In genomic region chr7:2966466-2967078, GRCh38 we compare ENCODE assay signal across 26 cellular contexts.
DNase-seq lines count a peak whose midpoint lies in the region; ATAC-seq, FAIRE-seq and TF ChIP-seq lines count a peak whose summit lies in the region.
"Had no signal": no experiment of that assay in that cellular context is flagged by ENCODE, and none has a peak within 500 bp of the region (broad histone marks: within the 10 kb centered on the region; RNA-seq: fewer than 3 reads in every experiment).

No MANE protein-coding gene starts in this region.

- no peak overlapping the region for H3K4me2 ChIP-seq in GM12878 (ENCODE audit: control insufficient read depth, insufficient read depth)
- H3K4me2 ChIP-seq: KMS-11, SK-N-SH had no signal

- no peak for TF ChIP-seq RAD21 in GM12878 (IDR thresholded peaks at IDR 0.05; ENCODE audit: insufficient read depth, low read depth, low read length)

- no peak overlapping the region for H3K4me3 ChIP-seq in CD8-positive, alpha-beta T cell (ENCODE audit: low read depth, low read length)
- no peak overlapping the region for H3K4me3 ChIP-seq in GM12878
- no peak overlapping the region for H3K4me3 ChIP-seq in sigmoid colon
- H3K4me3 ChIP-seq in prostate gland = no peak overlapping the region
- H3K4me3 ChIP-seq in mucosa of descending colon = no peak overlapping the region
- H3K4me3 ChIP-seq: ovary had no signal

- no peak for TF ChIP-seq EP300 in GM12878 (IDR thresholded peaks at IDR 0.05; ENCODE audit: borderline replicate concordance in 1 of 2, control insufficient read depth in 1 of 2, low read depth in 2 of 2, low read length in 2 of 2)
- TF ChIP-seq EP300 in sigmoid colon (IDR thresholded peaks at IDR 0.05) = no peak

- intact Hi-C loops in CD8-positive, alpha-beta T cell (cut with DNase I, micrococcal nuclease) = no loop called here
- intact Hi-C loops in GM12878 (cut with micrococcal nuclease; ENCODE audit: unreplicated experiment) (no loop called here), sigmoid colon (cut with DNase I) (no loop called here), prostate gland (cut with DNase I) (no loop called here), mucosa of descending colon (cut with DNase I, micrococcal nuclease) (no loop called here)

- no peak overlapping the region for H3K4me3 Mint-ChIP-seq in CD8-positive, alpha-beta T cell
- H3K4me3 Mint-ChIP-seq: dendritic cell treated with granulocyte-macrophage colony-stimulating factor and Interleukin-4, amounts not matched to agents 40 ng/mL and 50 ng/mL, for 4 days; mesothelial cell of epicardium; natural killer cell treated with Interleukin-12 subunit alpha and Interleukin-12 subunit beta and Interleukin-15 and Interleukin-18, amount 100 ng/mL, for 72 hours had no signal

- no peak for FAIRE-seq in GM12878 (lab: Jason Lieb, UNC)
- FAIRE-seq: GM12891 had no signal

- H3K27ac Mint-ChIP-seq in CD8-positive, alpha-beta T cell = peak overlapping the region; percentile 32
- H3K27ac Mint-ChIP-seq: dendritic cell treated with granulocyte-macrophage colony-stimulating factor and Interleukin-4, amounts not matched to agents 40 ng/mL and 50 ng/mL, for 4 days; mesothelial cell of epicardium; natural killer cell treated with Interleukin-12 subunit alpha and Interleukin-12 subunit beta and Interleukin-15 and Interleukin-18, amount 100 ng/mL, for 72 hours had no signal

- no peak overlapping the region for H3K9ac ChIP-seq in GM12878 (ENCODE audit: control insufficient read depth, insufficient read depth, low read length)
- H3K9ac ChIP-seq: KMS-11, SK-N-SH had no signal

- H3K9me3 ChIP-seq in CD8-positive, alpha-beta T cell (ENCODE audit: low read length) = peaks cover 10% of the 10 kb centered on the region
- H3K9me3 ChIP-seq in GM12878 (replicated peaks; ENCODE audit: control insufficient read depth, insufficient read depth, low read length) (peaks cover 11% of the 10 kb centered on the region), sigmoid colon (peaks cover 0 to 11% (median 9%) of the 10 kb centered on the region in 4 donors), prostate gland (no peaks in the 10 kb centered on the region), mucosa of descending colon (peaks cover 10% of the 10 kb centered on the region)
- H3K9me3 ChIP-seq: ovary had no signal

- CTCF ChIA-PET in CD8-positive, alpha-beta T cell (lab: Charles Lee) = interaction anchor here (0.9 to 1.3 kb wide), 3 partner anchors 123 to 151 kb away, joined by 3 read pairs; no protein-coding TSS in a partner anchor
- CTCF ChIA-PET in GM12878 (lab: Yijun Ruan, JAX) = interaction anchor here (0.6 kb wide), 1 partner anchor 553 kb away, joined by 4 read pairs; no protein-coding TSS in a partner anchor

- RAD21 ChIA-PET in GM12878 (lab: Charles Lee; ENCODE audit: unreplicated experiment) = no interaction called here

- H3K36me3 ChIP-seq in CD8-positive, alpha-beta T cell (ENCODE audit: insufficient read depth, low read length) = no peaks in the 10 kb centered on the region
- H3K36me3 ChIP-seq in GM12878 (ENCODE audit: control insufficient read depth in 2 of 2, insufficient read depth in 2 of 2, low read length in 1 of 2) (no peaks in the 10 kb centered on the region; a peak in 1 of 4 replicates), sigmoid colon (no peaks in the 10 kb centered on the region), prostate gland (no peaks in the 10 kb centered on the region), mucosa of descending colon (ENCODE audit: low read depth) (no peaks in the 10 kb centered on the region)
- H3K36me3 ChIP-seq: ovary had no signal

- no peak for TF ChIP-seq CTCF in CD8-positive, alpha-beta T cell (IDR thresholded peaks at IDR 0.05)
- TF ChIP-seq CTCF in GM12878 (IDR thresholded peaks at IDR 0.05 in 2 of 3, conservative IDR thresholded peaks at IDR 0.05 in 1 of 3; ENCODE audit: control insufficient read depth in 2 of 3, extremely low read depth in 1 of 3, insufficient read depth in 1 of 3, low read depth in 3 of 3, low read length in 3 of 3) = no peak
- no peak for TF ChIP-seq CTCF in sigmoid colon (IDR thresholded peaks at IDR 0.05)
- TF ChIP-seq CTCF in prostate gland (IDR thresholded peaks at IDR 0.05) = no peak
- no peak for TF ChIP-seq CTCF in mucosa of descending colon (IDR thresholded peaks at IDR 0.05)

- H3K4me1 Mint-ChIP-seq in CD8-positive, alpha-beta T cell (ENCODE audit: low read depth) = peaks cover 38% of the 10 kb centered on the region
- H3K4me1 Mint-ChIP-seq: mesothelial cell of epicardium had no signal

- no peak overlapping the region for H3K27ac ChIP-seq in CD8-positive, alpha-beta T cell (ENCODE audit: low read depth, low read length)
- H3K27ac ChIP-seq in GM12878 (ENCODE audit: control insufficient read depth, insufficient read depth) (no peak overlapping the region), sigmoid colon (no peak overlapping the region), prostate gland (no peak overlapping the region)
- H3K27ac ChIP-seq: 22Rv1, KMS-11, ovary, VCaP had no signal

- DNase-seq in activated CD4-positive, CD25-positive, alpha-beta regulatory T cell treated with anti-CD3 and anti-CD28 coated beads, Interleukin-2, amount 50 U/mL, for 72 hours = peak; percentile 2
- peak in 1 of 7 experiments; percentile 31 for DNase-seq in CD8-positive, alpha-beta T cell
- DNase-seq in GM12878 (ENCODE audit: low read depth, low spot score) = no peak
- peak; percentile 24 for DNase-seq in sigmoid colon
- no peak for DNase-seq in prostate gland (ENCODE audit: low spot score)
- DNase-seq in mucosa of descending colon = no peak
- DNase-seq in NCI-H748 (lab: John Stamatoyannopoulos, UW; ENCODE audit: unreplicated experiment) = no peak
- DNase-seq: activated gamma-delta T cell, DND-41, left colon, NCI-H1694, NCI-H2171 treated with DMSO at 0.1 percent for 48 hours, NCI-H526 treated with DMSO at 0.1 percent for 48 hours, ovary, right cardiac atrium, SK-N-SH, T-helper 2 cell had no signal

- no peaks in the 10 kb centered on the region for H3K27me3 ChIP-seq in CD8-positive, alpha-beta T cell (ENCODE audit: insufficient read depth, low read length)
- H3K27me3 ChIP-seq in GM12878 (replicated peaks in 1 of 2; ENCODE audit: control insufficient read depth in 2 of 2, insufficient read depth in 2 of 2, low read length in 1 of 2) (no peaks in the 10 kb centered on the region), sigmoid colon (no peaks in the 10 kb centered on the region), prostate gland (replicated peaks; ENCODE audit: insufficient read depth) (no peaks in the 10 kb centered on the region)
- H3K27me3 ChIP-seq: ovary had no signal

- over 99% methylated on average over 11 of the region's 11 CpGs for WGBS in GM12878 (ENCODE audit: insufficient coverage, insufficient replicate concordance, low lambda C conversion rate, missing lambda C conversion rate)
- WGBS in sigmoid colon, 2 donors = 93 to 95% methylated on average over 11 of the region's 11 CpGs
- WGBS in prostate gland = 91% methylated on average over 11 of the region's 11 CpGs

- POLR2A ChIA-PET in CD8-positive, alpha-beta T cell (lab: Charles Lee) = interaction anchor here (0.9 kb wide), 1 partner anchor 16 kb away, joined by 3 read pairs; no protein-coding TSS in a partner anchor
- POLR2A ChIA-PET in GM12878 (lab: Charles Lee) = no interaction called here

- peaks cover 15% of the 10 kb centered on the region for H3K4me1 ChIP-seq in CD8-positive, alpha-beta T cell (ENCODE audit: insufficient read depth, low read length)
- peaks cover 3% of the 10 kb centered on the region for H3K4me1 ChIP-seq in GM12878 (ENCODE audit: control insufficient read depth, insufficient read depth, low read length)
- H3K4me1 ChIP-seq in sigmoid colon = no peaks in the 10 kb centered on the region
- H3K4me1 ChIP-seq in prostate gland (replicated peaks) = no peaks in the 10 kb centered on the region
- H3K4me1 ChIP-seq in mucosa of descending colon (ENCODE audit: low read depth) = no peaks in the 10 kb centered on the region
- H3K4me1 ChIP-seq: Caco-2 had no signal

- no peaks in the 10 kb centered on the region for H3K79me2 ChIP-seq in GM12878 (ENCODE audit: control insufficient read depth, insufficient read depth, low read length)

- SMC1A ChIA-PET in GM12878 (lab: Charles Lee; ENCODE audit: uncharacterized antibody, unreplicated experiment) = no interaction called here

- H4K20me1 ChIP-seq in GM12878 (ENCODE audit: control insufficient read depth, insufficient read depth) = no peaks in the 10 kb centered on the region

- H3K36me3 Mint-ChIP-seq in CD8-positive, alpha-beta T cell = peaks cover 40% of the 10 kb centered on the region
- H3K36me3 Mint-ChIP-seq: mesothelial cell of epicardium had no signal

- no peak for ATAC-seq in activated CD4-positive, CD25-positive, alpha-beta regulatory T cell treated with anti-CD3 and anti-CD28 coated beads, Interleukin-2, amount 50 U/mL, for 24 hours
- no peak for ATAC-seq in CD8-positive, alpha-beta T cell
- ATAC-seq in GM12878 (no peak), mucosa of descending colon (no peak)
- ATAC-seq: left colon; natural killer cell treated with Interleukin-12 subunit alpha and Interleukin-12 subunit beta and Interleukin-15 and Interleukin-18, amount 100 ng/mL, for 72 hours; right cardiac atrium had no signal

- peaks cover 15% of the 10 kb centered on the region for H3K9me3 Mint-ChIP-seq in CD8-positive, alpha-beta T cell
- H3K9me3 Mint-ChIP-seq: natural killer cell treated with Interleukin-12 subunit alpha and Interleukin-12 subunit beta and Interleukin-15 and Interleukin-18, amount 100 ng/mL, for 72 hours had no signal

- in situ Hi-C loops in GM12878 (cut with MboI) = no loop called here

- TF ChIP-seq POLR2A in GM12878 (IDR thresholded peaks at IDR 0.05; ENCODE audit: low read depth, low read length) (0 out of 2 replicates have a peak, but pooled peaks have one; percentile 15), sigmoid colon (IDR thresholded peaks at IDR 0.05) (no peak), prostate gland (IDR thresholded peaks at IDR 0.05) (no peak)

- H2AFZ ChIP-seq in GM12878 (ENCODE audit: control insufficient read depth, low read depth, low read length) = no peak overlapping the region

- no TSS peak for BruUV-seq in GM12878 (replicated peaks; lab: Mats Ljungman, UMichigan)

- no peaks in the 10 kb centered on the region for H3K27me3 Mint-ChIP-seq in CD8-positive, alpha-beta T cell (ENCODE audit: low read depth)
- H3K27me3 Mint-ChIP-seq: natural killer cell treated with Interleukin-12 subunit alpha and Interleukin-12 subunit beta and Interleukin-15 and Interleukin-18, amount 100 ng/mL, for 72 hours had no signal

TF ChIP-seq in GM12878, 131 proteins besides CTCF, POLR2A, EP300 and RAD21 (continues in another document):
- TF ChIP-seq NRF1 (conservative IDR thresholded peaks at IDR 0.05; ENCODE audit: low read depth, low read length) (no peak), CHD1 (IDR thresholded peaks at IDR 0.05; ENCODE audit: low read depth, low read length) (no peak), ZNF622 (IDR thresholded peaks at IDR 0.05) (no peak), PML (IDR thresholded peaks at IDR 0.05; ENCODE audit: low read length) (no peak)

Comparison
In these comparisons a context has a peak if more than half of its experiments do, and no peak if none do; other contexts are left out.
1. DNase-seq: peak in activated CD4-positive, CD25-positive, alpha-beta regulatory T cell treated with anti-CD3 and anti-CD28 coated beads, Interleukin-2, amount 50 U/mL, for 72 hours (single experiment) and sigmoid colon (single experiment); none in GM12878 (single experiment), prostate gland (single experiment), mucosa of descending colon (0 of 3) and NCI-H748 (single experiment).